In genomic region chr5:36751881-36752280, GRCh38 we compare ENCODE assay signal across 1 cellular context.
TF ChIP-seq lines count a peak whose summit lies in the region.

No MANE protein-coding gene starts in this region.

TF ChIP-seq in GM12878, 131 proteins besides CTCF, POLR2A, EP300 and RAD21 (continued from another document):
- TF ChIP-seq PRDM15 (CRISPR knock-in tag; IDR thresholded peaks at IDR 0.05) (no peak), MEF2B (IDR thresholded peaks at IDR 0.05; ENCODE audit: partially characterized antibody, poor library complexity, severe bottlenecking) (no peak), ETV6 (conservative IDR thresholded peaks at IDR 0.05 in 1 of 2, IDR thresholded peaks at IDR 0.05 in 1 of 2; ENCODE audit: borderline replicate concordance in 1 of 2, low read depth in 1 of 2) (no peak), BMI1 (IDR thresholded peaks at IDR 0.05; ENCODE audit: borderline replicate concordance) (no peak), SIN3A (IDR thresholded peaks at IDR 0.05; ENCODE audit: low read depth, low read length) (no peak), BRCA1 (IDR thresholded peaks at IDR 0.05; ENCODE audit: low read depth, low read length) (no peak), SUZ12 (IDR thresholded peaks at IDR 0.05; ENCODE audit: unreplicated experiment) (no peak)
